In genomic region chr5:111227226-111227782, GRCh38 we compare ENCODE assay signal across 14 cellular contexts. TPM values are rescaled to one million over a fixed set of nuclear protein-coding genes. Genes with fewer than 3 reads are reported as not detected.
DNase-seq lines count a peak whose midpoint lies in the region; ATAC-seq and TF ChIP-seq lines count a peak whose summit lies in the region.
"Had no signal": no experiment of that assay in that cellular context is flagged by ENCODE, and none has a peak within 500 bp of the region (broad histone marks: within the 10 kb centered on the region; RNA-seq: fewer than 3 reads in every experiment).

No MANE protein-coding gene starts in this region.

- H3K9me2 ChIP-seq in OCI-LY1 (ENCODE audit: low read depth, low read length), result no peaks in the 10 kb centered on the region

- H3K4me2 ChIP-seq in OCI-LY1 (ENCODE audit: low read length), result peak overlapping the region; percentile 93

- H4K20me1 ChIP-seq in OCI-LY1 (ENCODE audit: insufficient read depth, low read length), result no peaks in the 10 kb centered on the region

- H2AFZ ChIP-seq in OCI-LY1 (ENCODE audit: low read length), result no peak overlapping the region

- H3K4me3 Mint-ChIP-seq in activated CD4-positive, alpha-beta T cell treated with anti-CD3 and anti-CD28 coated beads for 36 hours, result peak overlapping the region; percentile 97
- peak overlapping the region; percentile 97 for H3K4me3 Mint-ChIP-seq in activated naive CD4-positive, alpha-beta T cell treated with anti-CD3 and anti-CD28 coated beads, Interleukin-2, amount 50 U/mL, for 24 hours
- H3K4me3 Mint-ChIP-seq: dendritic cell treated with granulocyte-macrophage colony-stimulating factor and Interleukin-4, amounts not matched to agents 40 ng/mL and 50 ng/mL, for 4 days had no signal

- CTCF ChIA-PET in activated CD4-positive, alpha-beta T cell treated with anti-CD3 and anti-CD28 coated beads for 36 hours (lab: Charles Lee), result interaction anchor here (0.5 to 2.3 kb wide), 11 partner anchors 8 to 73 kb away, joined by 3 to 11 read pairs (median 4); no protein-coding TSS in a partner anchor

- 75 to 88% (median 85%) methylated on average over 6 of the region's 6 CpGs for WGBS in spleen, 5 donors

- ATAC-seq in activated CD4-positive, alpha-beta T cell treated with anti-CD3 and anti-CD28 coated beads for 36 hours, result peak; percentile 3
- ATAC-seq in HG03139 (IDR thresholded peaks at IDR 0.05; ENCODE audit: unreplicated experiment), result no peak
- ATAC-seq in HG03520 (IDR thresholded peaks at IDR 0.05; ENCODE audit: unreplicated experiment), result no peak

- H3K4me1 ChIP-seq in OCI-LY1 (ENCODE audit: insufficient read depth, low read length, severe bottlenecking), result peaks cover 70% of the 10 kb centered on the region
- peaks cover 0 to 63% (median 21%) of the 10 kb centered on the region in 6 donors for H3K4me1 ChIP-seq in spleen

- peak overlapping the region; percentile 92 for H3K9ac ChIP-seq in OCI-LY1 (ENCODE audit: low read length)

- peaks cover 15% of the 10 kb centered on the region; the same call in 1 of the 2 replicates for H3K36me3 ChIP-seq in OCI-LY1 (ENCODE audit: insufficient read depth, low read length)
- no peaks in the 10 kb centered on the region for H3K36me3 ChIP-seq in spleen
- H3K36me3 ChIP-seq: esophagus muscularis mucosa, SJCRH30, upper lobe of left lung had no signal

- H3K4me3 ChIP-seq in OCI-LY1 (ENCODE audit: low read depth, low read length, poor library complexity, severe bottlenecking) (peak overlapping the region; percentile 90), spleen (peak overlapping the region in 1 of 8 donors; percentile 79)
- H3K4me3 ChIP-seq: esophagus muscularis mucosa, SJCRH30, upper lobe of left lung had no signal

- H3K27ac ChIP-seq in OCI-LY1 (ENCODE audit: low read depth, low read length, poor library complexity, severe bottlenecking) (peak overlapping the region; percentile 98), spleen (peak overlapping the region in 6 of 8 donors; percentile 17 to 78 (median 38))
- H3K27ac ChIP-seq: esophagus muscularis mucosa, SJCRH30 had no signal

- POLR2A ChIA-PET in activated CD4-positive, alpha-beta T cell treated with anti-CD3 and anti-CD28 coated beads for 36 hours (lab: Charles Lee), result interaction anchor here (1.1 to 2.3 kb wide), 2 partner anchors 10 to 27 kb away, joined by 5 to 7 read pairs; no protein-coding TSS in a partner anchor

- peaks cover 55% of the 10 kb centered on the region for H3K4me1 Mint-ChIP-seq in activated CD4-positive, alpha-beta T cell treated with anti-CD3 and anti-CD28 coated beads for 36 hours
- peaks cover 71% of the 10 kb centered on the region for H3K4me1 Mint-ChIP-seq in activated naive CD4-positive, alpha-beta T cell treated with anti-CD3 and anti-CD28 coated beads, Interleukin-2, amount 50 U/mL, for 24 hours

- no peak for DNase-seq in activated CD4-positive, alpha-beta T cell treated with anti-CD3 and anti-CD28 coated beads for 36 hours
- DNase-seq in activated CD4-positive, alpha-beta T cell treated with anti-CD3 and anti-CD28 coated beads for 48 hours, result no peak
- DNase-seq in spleen, result no peak
- no peak for DNase-seq in NCI-H187 treated with DMSO at 0.1 percent for 48 hours (lab: John Stamatoyannopoulos, UW)
- DNase-seq: GOT3, upper lobe of left lung had no signal

- peaks cover 19% of the 10 kb centered on the region for H3K36me3 Mint-ChIP-seq in activated CD4-positive, alpha-beta T cell treated with anti-CD3 and anti-CD28 coated beads for 36 hours (ENCODE audit: low read depth)
- H3K36me3 Mint-ChIP-seq in activated naive CD4-positive, alpha-beta T cell treated with anti-CD3 and anti-CD28 coated beads, Interleukin-2, amount 50 U/mL, for 24 hours, result peaks cover 6% of the 10 kb centered on the region

- TF ChIP-seq POLR2A in spleen (IDR thresholded peaks at IDR 0.05), result no peak

- intact Hi-C loops in activated CD4-positive, alpha-beta T cell treated with anti-CD3 and anti-CD28 coated beads for 36 hours (cut with DNase I, micrococcal nuclease), result loop anchor here (2.0 to 10.0 kb wide), 5 partner anchors 70 to 1637 kb away; partner anchors contain the start of genes NREP (in 1 of the 2), SLC25A46 (in 1 of the 2), SRP19 (in 1 of the 2) and STARD4 (in 1 of the 2)
- intact Hi-C loops in spleen (cut with DNase I; ENCODE audit: low total_unique reads), result no loop called here

- H3K27me3 ChIP-seq in OCI-LY1 (ENCODE audit: insufficient read depth, low read length) (no peaks in the 10 kb centered on the region), spleen (replicated peaks in 1 of 7) (peaks cover 0 to 48% (median 13%) of the 10 kb centered on the region in 7 donors)
- H3K27me3 ChIP-seq: SJCRH30 had no signal

- no peak for TF ChIP-seq CTCF in OCI-LY1 (IDR thresholded peaks at IDR 0.05; ENCODE audit: low read length)
- TF ChIP-seq CTCF in spleen (IDR thresholded peaks at IDR 0.05 in 8 of 11, conservative IDR thresholded peaks at IDR 0.05 in 3 of 11), result no peak

- peak overlapping the region; percentile 93 for H3K27ac Mint-ChIP-seq in activated CD4-positive, alpha-beta T cell treated with anti-CD3 and anti-CD28 coated beads for 36 hours
- peak overlapping the region; percentile 99 for H3K27ac Mint-ChIP-seq in activated naive CD4-positive, alpha-beta T cell treated with anti-CD3 and anti-CD28 coated beads, Interleukin-2, amount 50 U/mL, for 24 hours
- H3K27ac Mint-ChIP-seq: dendritic cell treated with granulocyte-macrophage colony-stimulating factor and Interleukin-4, amounts not matched to agents 40 ng/mL and 50 ng/mL, for 4 days; progenitor cell of endocrine pancreas had no signal

- H3K9me3 Mint-ChIP-seq in activated CD4-positive, alpha-beta T cell treated with anti-CD3 and anti-CD28 coated beads for 36 hours (ENCODE audit: low read depth), result no peaks in the 10 kb centered on the region
- no peaks in the 10 kb centered on the region for H3K9me3 Mint-ChIP-seq in activated naive CD4-positive, alpha-beta T cell treated with anti-CD3 and anti-CD28 coated beads, Interleukin-2, amount 50 U/mL, for 24 hours
- H3K9me3 Mint-ChIP-seq: dendritic cell treated with granulocyte-macrophage colony-stimulating factor and Interleukin-4, amounts not matched to agents 40 ng/mL and 50 ng/mL, for 4 days had no signal

- H3K9me3 ChIP-seq in OCI-LY1 (ENCODE audit: low read length) (no peaks in the 10 kb centered on the region), spleen (no peaks in the 10 kb centered on the region)
- H3K9me3 ChIP-seq: esophagus muscularis mucosa, SJCRH30, upper lobe of left lung had no signal

- H3F3A ChIP-seq in OCI-LY1 (ENCODE audit: insufficient read depth, low read length), result peaks cover 19% of the 10 kb centered on the region; the same call in 1 of the 2 replicates

- peaks cover 76% of the 10 kb centered on the region for H3K79me2 ChIP-seq in OCI-LY1 (ENCODE audit: insufficient read depth, low read length)

- H3K27me3 Mint-ChIP-seq in activated CD4-positive, alpha-beta T cell treated with anti-CD3 and anti-CD28 coated beads for 36 hours, result no peaks in the 10 kb centered on the region
- no peaks in the 10 kb centered on the region for H3K27me3 Mint-ChIP-seq in activated naive CD4-positive, alpha-beta T cell treated with anti-CD3 and anti-CD28 coated beads, Interleukin-2, amount 50 U/mL, for 24 hours

RNA-seq across cellular contexts. Expression of gene CAMK4, which starts 3.1 kb away (rescaled TPM):
- 10 to 100 TPM; 49.4 to 53.1 TPM for total RNA-seq in activated CD4-positive, alpha-beta T cell treated with anti-CD3 and anti-CD28 coated beads for 36 hours
- 10 to 100 TPM; 11.5 to 22.3 (median 16.4) TPM for total RNA-seq in spleen
- 1 to 10 TPM in 2 of 3 donors, under 1 TPM in 1; 0.90 to 1.6 (median 1.6) TPM for polyA plus RNA-seq in spleen
